In genomic region chr19:6355321-6356040, GRCh38 we compare ENCODE assay signal across 6 cellular contexts. TPM values are rescaled to one million over a fixed set of nuclear protein-coding genes. Genes with fewer than 3 reads are reported as not detected.
"Had no signal": no experiment of that assay in that cellular context is flagged by ENCODE, and none has a peak within 500 bp of the region (broad histone marks: within the 10 kb centered on the region; RNA-seq: fewer than 3 reads in every experiment).

No MANE protein-coding gene starts in this region.

RNA-seq across cellular contexts. Expression of gene ACER1, which starts 22.1 kb away (rescaled TPM):
- total RNA-seq: HepG2, HT-29, HT1080, IMR-90, K562 had no signal
- polyA plus RNA-seq: HepG2, IgD-negative memory B cell, IMR-90, K562 had no signal
